ENCODE assay signal across 14 cellular contexts in the genomic region with DNA sequence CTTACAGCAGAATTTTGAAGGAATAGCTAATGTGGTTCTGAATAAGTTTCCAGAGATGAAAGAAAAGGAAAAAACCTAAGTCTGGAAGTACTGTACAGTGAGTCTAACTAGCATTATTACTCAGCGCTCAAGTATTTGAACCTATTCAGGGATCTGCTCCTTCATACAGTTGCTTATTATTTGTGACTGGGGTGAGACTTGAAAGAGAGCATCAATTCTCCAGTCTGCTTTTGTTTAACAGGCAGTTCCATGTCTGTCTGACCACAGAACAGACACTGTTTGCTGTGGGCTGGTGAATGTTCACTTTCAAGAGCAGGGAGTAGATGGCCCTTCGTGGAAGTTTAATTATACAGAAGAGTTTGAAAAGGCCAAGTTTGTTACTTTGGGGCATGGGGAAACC. TPM values are rescaled to one million over a fixed set of nuclear protein-coding genes. Genes with fewer than 3 reads are reported as not detected.
DNase-seq lines count a peak whose midpoint lies in the region; ATAC-seq and TF ChIP-seq lines count a peak whose summit lies in the region.
"Had no signal": no experiment of that assay in that cellular context is flagged by ENCODE, and none has a peak within 500 bp of the region (broad histone marks: within the 10 kb centered on the region; RNA-seq: fewer than 3 reads in every experiment).

No MANE protein-coding gene starts in this region.

- no peak for TF ChIP-seq EP300 in suprapubic skin (IDR thresholded peaks at IDR 0.05)

- peaks cover 18% of the 10 kb centered on the region for H3K4me1 ChIP-seq in adipocyte (ENCODE audit: control insufficient read depth, insufficient read depth, low read length)
- H3K4me1 ChIP-seq in foreskin keratinocyte = peaks cover 15% of the 10 kb centered on the region
- peaks cover 0 to 100% (median 84%) of the 10 kb centered on the region in 4 donors for H3K4me1 ChIP-seq in tibial artery
- H3K4me1 ChIP-seq in suprapubic skin = peaks cover 47% of the 10 kb centered on the region

- H3K27ac Mint-ChIP-seq in activated naive CD8-positive, alpha-beta T cell = peak overlapping the region; percentile 31
- no peak overlapping the region for H3K27ac Mint-ChIP-seq in activated naive CD8-positive, alpha-beta T cell treated with anti-CD3 and anti-CD28 coated beads for 36 hours
- H3K27ac Mint-ChIP-seq: B cell, neural progenitor cell had no signal

- ATAC-seq in foreskin keratinocyte = peak; percentile 87

- no peak overlapping the region for H3K9ac ChIP-seq in adipocyte (ENCODE audit: low read length)
- H3K9ac ChIP-seq: neural progenitor cell had no signal

- H3K4me3 ChIP-seq in adipocyte (ENCODE audit: low read length) (no peak overlapping the region), tibial artery (no peak overlapping the region), suprapubic skin (no peak overlapping the region)
- H3K4me3 ChIP-seq: neural progenitor cell had no signal

- H3K27me3 Mint-ChIP-seq in activated naive CD8-positive, alpha-beta T cell = no peaks in the 10 kb centered on the region
- no peaks in the 10 kb centered on the region for H3K27me3 Mint-ChIP-seq in activated naive CD8-positive, alpha-beta T cell treated with anti-CD3 and anti-CD28 coated beads for 36 hours
- H3K27me3 Mint-ChIP-seq: B cell had no signal

- no peaks in the 10 kb centered on the region for H3K27me3 ChIP-seq in adipocyte (replicated peaks; ENCODE audit: control insufficient read depth, insufficient read depth, low read length)
- H3K27me3 ChIP-seq in foreskin keratinocyte = no peaks in the 10 kb centered on the region
- no peaks in the 10 kb centered on the region for H3K27me3 ChIP-seq in tibial artery
- no peaks in the 10 kb centered on the region for H3K27me3 ChIP-seq in suprapubic skin
- H3K27me3 ChIP-seq: neural progenitor cell had no signal

- H3K9me3 Mint-ChIP-seq in activated naive CD8-positive, alpha-beta T cell (ENCODE audit: low read depth) = no peaks in the 10 kb centered on the region
- H3K9me3 Mint-ChIP-seq in activated naive CD8-positive, alpha-beta T cell treated with anti-CD3 and anti-CD28 coated beads for 36 hours = no peaks in the 10 kb centered on the region
- H3K9me3 Mint-ChIP-seq: neural progenitor cell had no signal

- no peak for TF ChIP-seq POLR2A in suprapubic skin (IDR thresholded peaks at IDR 0.05)

- H3K4me1 Mint-ChIP-seq in activated naive CD8-positive, alpha-beta T cell (ENCODE audit: low read depth) = peaks cover 69% of the 10 kb centered on the region
- peaks cover 65% of the 10 kb centered on the region for H3K4me1 Mint-ChIP-seq in activated naive CD8-positive, alpha-beta T cell treated with anti-CD3 and anti-CD28 coated beads for 36 hours

- WGBS in suprapubic skin = 66% methylated on average over 2 of the region's 2 CpGs

- intact Hi-C loops in tibial artery (cut with DNase I; ENCODE audit: low total_unique reads) = loop anchor here (10.0 kb wide), 1 partner anchor 106 kb away; no protein-coding TSS in a partner anchor

- H3K36me3 ChIP-seq in adipocyte (ENCODE audit: control insufficient read depth, insufficient read depth, low read length, severe bottlenecking) (no peaks in the 10 kb centered on the region), tibial artery (no peaks in the 10 kb centered on the region), suprapubic skin (no peaks in the 10 kb centered on the region)
- H3K36me3 ChIP-seq: neural progenitor cell had no signal

- no peak overlapping the region for H3K4me3 Mint-ChIP-seq in activated naive CD8-positive, alpha-beta T cell
- no peak overlapping the region for H3K4me3 Mint-ChIP-seq in activated naive CD8-positive, alpha-beta T cell treated with anti-CD3 and anti-CD28 coated beads for 36 hours
- H3K4me3 Mint-ChIP-seq: B cell, neural progenitor cell had no signal

- H3K9me3 ChIP-seq in adipocyte (ENCODE audit: control insufficient read depth, low read length) = no peaks in the 10 kb centered on the region
- no peaks in the 10 kb centered on the region for H3K9me3 ChIP-seq in tibial artery
- no peaks in the 10 kb centered on the region for H3K9me3 ChIP-seq in suprapubic skin

- no peak for DNase-seq in activated naive CD8-positive, alpha-beta T cell treated with anti-CD3 and anti-CD28 coated beads for 36 hours
- peak; percentile 77 for DNase-seq in adipocyte (ENCODE audit: low read depth)
- peak; percentile 52 to 75 for DNase-seq in foreskin keratinocyte
- DNase-seq in tibial artery = no peak
- DNase-seq in suprapubic skin (ENCODE audit: low spot score in 2 of 2) = no peak
- no peak for DNase-seq in NCI-H1417 treated with DMSO at 0.1 percent for 48 hours (lab: John Stamatoyannopoulos, UW)
- DNase-seq in NCI-H2196 (lab: John Stamatoyannopoulos, UW; ENCODE audit: unreplicated experiment) = no peak
- DNase-seq: dermis blood vessel endothelial cell; NCI-H1092 treated with DMSO at 0.1 percent for 48 hours; stimulated activated CD4-positive, alpha-beta T cell treated with anti-CD3 and anti-CD28 coated beads, Interleukin-4, amount 100 ng/mL, for 4 hours; T-helper 9 cell had no signal

- TF ChIP-seq CTCF in foreskin keratinocyte (conservative IDR thresholded peaks at IDR 0.05) (no peak), tibial artery (IDR thresholded peaks at IDR 0.05) (no peak), suprapubic skin (IDR thresholded peaks at IDR 0.05) (no peak)

- peaks cover 9% of the 10 kb centered on the region for H3K36me3 Mint-ChIP-seq in activated naive CD8-positive, alpha-beta T cell
- peaks cover 32% of the 10 kb centered on the region for H3K36me3 Mint-ChIP-seq in activated naive CD8-positive, alpha-beta T cell treated with anti-CD3 and anti-CD28 coated beads for 36 hours

- no peak overlapping the region for H3K27ac ChIP-seq in foreskin keratinocyte
- H3K27ac ChIP-seq in tibial artery = peak overlapping the region; percentile 36 to 95
- no peak overlapping the region for H3K27ac ChIP-seq in suprapubic skin
- H3K27ac ChIP-seq: neural progenitor cell had no signal

RNA-seq across cellular contexts. Expression of gene ETV6, which starts 9.3 kb away (rescaled TPM):
- 10 to 100 TPM; 21.6 to 23.7 TPM for total RNA-seq in activated naive CD8-positive, alpha-beta T cell treated with anti-CD3 and anti-CD28 coated beads for 36 hours
- 11.2 and 12.6 TPM in 2 replicates for total RNA-seq in foreskin keratinocyte
- polyA plus RNA-seq in foreskin keratinocyte = 4.7 and 4.8 TPM in 2 replicates
- total RNA-seq in suprapubic skin = 10 to 100 TPM; 16.9 to 41.4 (median 25.1) TPM

Comparison
In these comparisons a context has a peak if more than half of its experiments do, and no peak if none do; other contexts are left out.
1. DNase-seq: peak in adipocyte (single experiment) and foreskin keratinocyte (2 of 2); none in activated naive CD8-positive, alpha-beta T cell treated with anti-CD3 and anti-CD28 coated beads for 36 hours (single experiment), tibial artery (0 of 2), suprapubic skin (0 of 2), NCI-H1417 treated with DMSO at 0.1 percent for 48 hours (single experiment) and NCI-H2196 (single experiment).
2. H3K27ac ChIP-seq: peak in tibial artery (2 of 2); none in foreskin keratinocyte (single experiment) and suprapubic skin (single experiment).